10 cellular contexts compared by ENCODE assay signal in genomic region chr14:35963209-35963608, GRCh38.
DNase-seq lines count a peak whose midpoint lies in the region; ATAC-seq and TF ChIP-seq lines count a peak whose summit lies in the region.
"Had no signal": no experiment of that assay in that cellular context is flagged by ENCODE, and none has a peak within 500 bp of the region (broad histone marks: within the 10 kb centered on the region; RNA-seq: fewer than 3 reads in every experiment).

No MANE protein-coding gene starts in this region.

- ATAC-seq in GM18519 (IDR thresholded peaks at IDR 0.05; ENCODE audit: low FRiP score, unreplicated experiment) (peak; percentile 84), HG03342 (IDR thresholded peaks at IDR 0.05; ENCODE audit: unreplicated experiment) (peak; percentile 74), SK-N-SH treated with all-trans-retinoic acid at 6 μM for 48 hours (0 out of 3 replicates have a peak, but pooled peaks have one; percentile 28)
- ATAC-seq: right cardiac atrium had no signal

- no peak overlapping the region for H3K27ac ChIP-seq in testis

- no peak for TF ChIP-seq POLR2A in testis (IDR thresholded peaks at IDR 0.05)

- intact Hi-C loops in testis (cut with DNase I; ENCODE audit: low total_unique reads): no loop called here
- intact Hi-C loops in posterior vena cava (cut with DNase I): no loop called here

- TF ChIP-seq CTCF in neural crest cell (conservative IDR thresholded peaks at IDR 0.05): peak; percentile 47
- peak in 1 of 3 experiments; percentile 2 for TF ChIP-seq CTCF in testis (IDR thresholded peaks at IDR 0.05)

- no peaks in the 10 kb centered on the region for H3K27me3 ChIP-seq in testis

- no peaks in the 10 kb centered on the region for H3K9me3 ChIP-seq in testis

- H3K4me1 ChIP-seq in testis: no peaks in the 10 kb centered on the region

- DNase-seq in neural crest cell (ENCODE audit: low read depth, low spot score) (no peak), testis (no peak), posterior vena cava (ENCODE audit: low spot score) (no peak), COR-L47 (lab: John Stamatoyannopoulos, UW) (no peak)
- DNase-seq: NCI-H1105, right cardiac atrium, T-helper 9 cell had no signal

- H3K4me3 ChIP-seq in testis: no peak overlapping the region

- H3K36me3 ChIP-seq in testis (ENCODE audit: low read depth, missing control alignments): no peaks in the 10 kb centered on the region

- no peaks in the 10 kb centered on the region for H3K9me3 Mint-ChIP-seq in neural crest cell

- peaks cover 74% of the 10 kb centered on the region for H3K27me3 Mint-ChIP-seq in neural crest cell (ENCODE audit: low read depth)

- H3K36me3 Mint-ChIP-seq in neural crest cell (ENCODE audit: low read depth): no peaks in the 10 kb centered on the region

- H3K4me1 Mint-ChIP-seq in neural crest cell: peaks cover 18% of the 10 kb centered on the region

- H3K4me3 Mint-ChIP-seq in neural crest cell: no peak overlapping the region

- H3K27ac Mint-ChIP-seq in neural crest cell (ENCODE audit: unreplicated experiment): no peak overlapping the region

TF ChIP-seq in SK-N-SH treated with all-trans-retinoic acid at 6 μM for 48 hours, 23 proteins besides CTCF, POLR2A, EP300 and RAD21:
- TF ChIP-seq ISL1 (CRISPR knock-in tag; IDR thresholded peaks at IDR 0.05) (no peak), BACH2 (CRISPR knock-in tag; IDR thresholded peaks at IDR 0.05; ENCODE audit: borderline replicate concordance) (no peak), CSRNP3 (CRISPR knock-in tag; IDR thresholded peaks at IDR 0.05) (no peak)

Comparison
In these comparisons a context has a peak if more than half of its experiments do, and no peak if none do; other contexts are left out.
1. ATAC-seq: peak in every context shown above with its lines; median percentile 84 in GM18519; 74 in HG03342; 28 in SK-N-SH treated with all-trans-retinoic acid at 6 μM for 48 hours.